ENCODE assay signal across 1 cellular context in genomic region chr18:2884706-2885285, GRCh38.
TF ChIP-seq lines count a peak whose summit lies in the region.

No MANE protein-coding gene starts in this region.

TF ChIP-seq in GM23338, 12 proteins besides CTCF, POLR2A, EP300 and RAD21 (continued from another document):
- no peak for TF ChIP-seq ZNF462 (CRISPR knock-in tag; IDR thresholded peaks at IDR 0.05)
- no peak for TF ChIP-seq NANOG (IDR thresholded peaks at IDR 0.05; ENCODE audit: borderline replicate concordance)
- no peak for TF ChIP-seq ETS1 (IDR thresholded peaks at IDR 0.05)
- no peak for TF ChIP-seq ZNF331 (CRISPR knock-in tag; IDR thresholded peaks at IDR 0.05; ENCODE audit: low read depth)
- no peak for TF ChIP-seq POLR2AphosphoS5 (IDR thresholded peaks at IDR 0.05; ENCODE audit: low read depth)
- TF ChIP-seq STAT1 (IDR thresholded peaks at IDR 0.05; ENCODE audit: unreplicated experiment) = no peak
- TF ChIP-seq CREB1 (CRISPR knock-in tag; IDR thresholded peaks at IDR 0.05; ENCODE audit: low read depth) = no peak
